9 cellular contexts compared by ENCODE assay signal in the genomic region with DNA sequence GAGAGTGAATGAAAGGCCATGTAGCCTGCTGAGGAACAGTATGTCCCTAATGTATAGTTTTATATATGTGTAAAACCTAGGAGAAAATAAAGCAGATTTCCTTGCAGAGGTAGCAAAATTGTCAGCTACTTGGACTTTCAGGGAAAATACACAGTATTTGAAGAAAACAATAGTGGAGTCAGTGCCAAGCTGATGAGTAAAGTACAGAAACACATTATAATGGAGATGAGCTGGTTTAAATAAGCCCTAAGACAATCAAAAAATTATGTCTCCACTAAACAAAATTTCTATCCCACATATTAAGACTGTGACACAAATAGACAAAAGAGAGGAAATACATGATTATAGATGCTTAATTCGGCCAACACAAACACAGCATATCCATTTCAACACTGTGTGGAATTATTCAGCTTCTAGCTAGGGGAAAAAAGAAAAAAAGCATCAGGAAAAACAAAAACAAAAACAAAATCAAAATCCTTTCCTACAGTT.
DNase-seq lines count a peak whose midpoint lies in the region; ATAC-seq and TF ChIP-seq lines count a peak whose summit lies in the region.
"Had no signal": no experiment of that assay in that cellular context is flagged by ENCODE, and none has a peak within 500 bp of the region (broad histone marks: within the 10 kb centered on the region; RNA-seq: fewer than 3 reads in every experiment).

No MANE protein-coding gene starts in this region.

- H3K9me3 Mint-ChIP-seq in activated T-helper 2 cell treated with anti-CD3 and anti-CD28 coated beads, Interferon-gamma antibody, Interleukin-2, Interleukin-4, amounts not matched to agents 10 μg/mL and 5 μg/mL and 100 μg/mL, durations not matched to agents 14 hours and 24 hours and 36 hours: peaks cover 21% of the 10 kb centered on the region

- H3K4me1 Mint-ChIP-seq in activated T-helper 2 cell treated with anti-CD3 and anti-CD28 coated beads, Interferon-gamma antibody, Interleukin-2, Interleukin-4, amounts not matched to agents 10 μg/mL and 5 μg/mL and 100 μg/mL, durations not matched to agents 14 hours and 24 hours and 36 hours (ENCODE audit: low read depth): peaks cover 61% of the 10 kb centered on the region

- no peaks in the 10 kb centered on the region for H3K27me3 Mint-ChIP-seq in activated T-helper 2 cell treated with anti-CD3 and anti-CD28 coated beads, Interferon-gamma antibody, Interleukin-2, Interleukin-4, amounts not matched to agents 10 μg/mL and 5 μg/mL and 100 μg/mL, durations not matched to agents 14 hours and 24 hours and 36 hours (ENCODE audit: low read depth)

- ATAC-seq in left ventricle myocardium superior (peak; percentile 22), GM18505 (IDR thresholded peaks at IDR 0.05; ENCODE audit: unreplicated experiment) (no peak)

- peak overlapping the region; percentile 10 for H3K4me3 Mint-ChIP-seq in activated T-helper 2 cell treated with anti-CD3 and anti-CD28 coated beads, Interferon-gamma antibody, Interleukin-2, Interleukin-4, amounts not matched to agents 10 μg/mL and 5 μg/mL and 100 μg/mL, durations not matched to agents 14 hours and 24 hours and 36 hours (ENCODE audit: low read depth)

- no peak for DNase-seq in left ventricle myocardium superior
- no peak for DNase-seq in cardiac septum (ENCODE audit: low spot score)
- no peak for DNase-seq in activated T-helper 2 cell treated with anti-CD3 and anti-CD28 coated beads, Interferon-gamma antibody, Interleukin-2, Interleukin-4, amounts not matched to agents 10 μg/mL and 5 μg/mL and 100 μg/mL, durations not matched to agents 14 hours and 24 hours and 36 hours (ENCODE audit: low spot score)
- peak; percentile 28 to 32 for DNase-seq in lung microvascular endothelial cell (ENCODE audit: low read depth in 2 of 2)
- DNase-seq in GF-D8 (lab: John Stamatoyannopoulos, UW): no peak
- DNase-seq in NCI-H526 treated with DMSO at 0.1 percent for 48 hours (lab: John Stamatoyannopoulos, UW): no peak
- no peak for DNase-seq in NCI-H345 (lab: John Stamatoyannopoulos, UW)
- DNase-seq: C1 segment of cervical spinal cord had no signal

- TF ChIP-seq POLR2A in GM18505 (IDR thresholded peaks at IDR 0.05; ENCODE audit: borderline replicate concordance, extremely low read depth, insufficient read depth, insufficient read length): no peak

- intact Hi-C loops in left ventricle myocardium superior (cut with micrococcal nuclease): no loop called here
- intact Hi-C loops in cardiac septum (cut with DNase I): no loop called here
- intact Hi-C loops in activated T-helper 2 cell treated with anti-CD3 and anti-CD28 coated beads, Interferon-gamma antibody, Interleukin-2, Interleukin-4, amounts not matched to agents 10 μg/mL and 5 μg/mL and 100 μg/mL, durations not matched to agents 14 hours and 24 hours and 36 hours (cut with micrococcal nuclease): loop anchor here (1.0 to 2.0 kb wide), 2 partner anchors 9 to 18 kb away; no protein-coding TSS in a partner anchor

- peaks cover 46% of the 10 kb centered on the region for H3K36me3 Mint-ChIP-seq in activated T-helper 2 cell treated with anti-CD3 and anti-CD28 coated beads, Interferon-gamma antibody, Interleukin-2, Interleukin-4, amounts not matched to agents 10 μg/mL and 5 μg/mL and 100 μg/mL, durations not matched to agents 14 hours and 24 hours and 36 hours (ENCODE audit: low read depth)

- H3K27ac Mint-ChIP-seq in activated T-helper 2 cell treated with anti-CD3 and anti-CD28 coated beads, Interferon-gamma antibody, Interleukin-2, Interleukin-4, amounts not matched to agents 10 μg/mL and 5 μg/mL and 100 μg/mL, durations not matched to agents 14 hours and 24 hours and 36 hours: peak overlapping the region; percentile 6

Comparison
In these comparisons a context has a peak if more than half of its experiments do, and no peak if none do; other contexts are left out.
1. DNase-seq: peak in lung microvascular endothelial cell (2 of 2); none in left ventricle myocardium superior (single experiment), cardiac septum (single experiment), activated T-helper 2 cell treated with anti-CD3 and anti-CD28 coated beads, Interferon-gamma antibody, Interleukin-2, Interleukin-4, amounts not matched to agents 10 μg/mL and 5 μg/mL and 100 μg/mL, durations not matched to agents 14 hours and 24 hours and 36 hours (single experiment), GF-D8 (single experiment), NCI-H526 treated with DMSO at 0.1 percent for 48 hours (single experiment) and NCI-H345 (single experiment).